Comparison of ENCODE assay signal across 8 cellular contexts in the genomic region with DNA sequence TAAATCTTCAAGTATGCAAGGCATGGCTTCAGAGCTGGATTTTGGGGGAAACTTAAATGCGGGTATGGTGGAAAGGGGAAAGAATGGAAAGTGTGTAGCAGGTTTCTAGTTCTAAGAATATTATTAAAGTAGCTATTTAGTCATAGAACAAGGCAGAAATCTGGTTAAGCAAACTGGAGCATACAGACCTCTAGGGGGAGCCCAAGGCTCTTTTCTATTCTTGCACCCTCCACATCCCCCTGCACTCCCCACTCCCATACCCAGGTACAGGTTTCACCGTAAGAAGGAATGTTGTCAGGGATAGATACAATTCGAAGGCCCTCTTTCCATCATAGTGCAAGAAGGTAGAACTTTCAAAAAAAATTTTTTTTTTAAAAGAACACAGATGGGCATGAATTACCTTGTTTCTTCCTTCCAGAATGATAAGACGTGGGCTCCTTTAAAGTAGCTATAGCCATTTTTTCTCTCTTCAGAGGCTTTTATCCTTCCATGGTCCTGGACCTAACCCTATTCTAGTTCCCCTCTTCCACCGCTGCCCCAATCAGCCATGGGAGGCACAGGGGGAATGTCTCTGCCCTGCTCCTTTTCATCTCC. TPM values are rescaled to one million over a fixed set of nuclear protein-coding genes. Genes with fewer than 3 reads are reported as not detected.
DNase-seq lines count a peak whose midpoint lies in the region; ATAC-seq and TF ChIP-seq lines count a peak whose summit lies in the region.

No MANE protein-coding gene starts in this region.

- H3K4me3 ChIP-seq in AG04449 (ENCODE audit: low read depth, low read length) = no peak overlapping the region

- H3K36me3 Mint-ChIP-seq in activated CD8-positive, alpha-beta memory T cell treated with anti-CD3 and anti-CD28 coated beads, Interleukin-2, amount 10 ng/mL, durations not matched to agents 7 days and 5 days = no peaks in the 10 kb centered on the region

- no peak overlapping the region for H3K27ac Mint-ChIP-seq in activated CD8-positive, alpha-beta memory T cell treated with anti-CD3 and anti-CD28 coated beads, Interleukin-2, amount 10 ng/mL, durations not matched to agents 7 days and 5 days

- POLR2A ChIA-PET in AG04449 (lab: Yijun Ruan, JAX) = no interaction called here

- no peaks in the 10 kb centered on the region for H3K4me1 Mint-ChIP-seq in activated CD8-positive, alpha-beta memory T cell treated with anti-CD3 and anti-CD28 coated beads, Interleukin-2, amount 10 ng/mL, durations not matched to agents 7 days and 5 days

- ATAC-seq in HG02798 (IDR thresholded peaks at IDR 0.05; ENCODE audit: poor library complexity, unreplicated experiment) = peak; percentile 72
- ATAC-seq in GM19455 (IDR thresholded peaks at IDR 0.05; ENCODE audit: unreplicated experiment) = no peak
- no peak for ATAC-seq in activated CD8-positive, alpha-beta memory T cell treated with anti-CD3 and anti-CD28 coated beads, Interleukin-2, amount 10 ng/mL, durations not matched to agents 7 days and 5 days

- no peak for DNase-seq in AG04449 (ENCODE audit: low read depth, low spot score)
- peak; percentile 38 for DNase-seq in NCI-H146 (lab: John Stamatoyannopoulos, UW)
- DNase-seq in amniotic epithelial cell (ENCODE audit: low read depth) = peak; percentile 29
- DNase-seq in kidney glomerular epithelial cell (lab: John Stamatoyannopoulos, UW) = peak; percentile 21
- DNase-seq in activated CD8-positive, alpha-beta memory T cell treated with anti-CD3 and anti-CD28 coated beads, Interleukin-2, amount 10 ng/mL, durations not matched to agents 7 days and 5 days = no peak

- CTCF ChIA-PET in AG04449 (lab: Yijun Ruan, JAX) = interaction anchor here (0.6 to 6.2 kb wide), 41 partner anchors 10 to 610 kb away, joined by 3 to 88 read pairs (median 4); partner anchors contain the start of gene SMIM30
- CTCF ChIA-PET in activated CD8-positive, alpha-beta memory T cell treated with anti-CD3 and anti-CD28 coated beads, Interleukin-2, amount 10 ng/mL, durations not matched to agents 7 days and 5 days (lab: Charles Lee) = interaction anchor here (0.6 to 1.8 kb wide), 8 partner anchors 12 to 262 kb away, joined by 3 to 7 read pairs (median 4); no protein-coding TSS in a partner anchor

- no peaks in the 10 kb centered on the region for H3K9me3 Mint-ChIP-seq in activated CD8-positive, alpha-beta memory T cell treated with anti-CD3 and anti-CD28 coated beads, Interleukin-2, amount 10 ng/mL, durations not matched to agents 7 days and 5 days (ENCODE audit: low read depth)

- peaks cover 16% of the 10 kb centered on the region for H3K27me3 Mint-ChIP-seq in activated CD8-positive, alpha-beta memory T cell treated with anti-CD3 and anti-CD28 coated beads, Interleukin-2, amount 10 ng/mL, durations not matched to agents 7 days and 5 days

- TF ChIP-seq CTCF in AG04449 (IDR thresholded peaks at IDR 0.05; ENCODE audit: insufficient read depth, low read length, missing control alignments) (peak; percentile 63), GM12873 (IDR thresholded peaks at IDR 0.05; ENCODE audit: insufficient read depth, low read depth, low read length, missing control alignments) (peak; percentile 77)

- no peak overlapping the region for H3K4me3 Mint-ChIP-seq in activated CD8-positive, alpha-beta memory T cell treated with anti-CD3 and anti-CD28 coated beads, Interleukin-2, amount 10 ng/mL, durations not matched to agents 7 days and 5 days

RNA-seq across cellular contexts. Expression of gene SMIM30, which starts 41.5 kb away (rescaled TPM):
- 10 to 100 TPM; 25.5 to 38.1 TPM for total RNA-seq in activated CD8-positive, alpha-beta memory T cell treated with anti-CD3 and anti-CD28 coated beads, Interleukin-2, amount 10 ng/mL, durations not matched to agents 7 days and 5 days

Comparison
In these comparisons a context has a peak if more than half of its experiments do, and no peak if none do; other contexts are left out.
1. DNase-seq: peak in NCI-H146 (single experiment), amniotic epithelial cell (single experiment) and kidney glomerular epithelial cell (single experiment); none in AG04449 (single experiment) and activated CD8-positive, alpha-beta memory T cell treated with anti-CD3 and anti-CD28 coated beads, Interleukin-2, amount 10 ng/mL, durations not matched to agents 7 days and 5 days (single experiment).